25 cellular contexts compared by ENCODE assay signal in the genomic region with DNA sequence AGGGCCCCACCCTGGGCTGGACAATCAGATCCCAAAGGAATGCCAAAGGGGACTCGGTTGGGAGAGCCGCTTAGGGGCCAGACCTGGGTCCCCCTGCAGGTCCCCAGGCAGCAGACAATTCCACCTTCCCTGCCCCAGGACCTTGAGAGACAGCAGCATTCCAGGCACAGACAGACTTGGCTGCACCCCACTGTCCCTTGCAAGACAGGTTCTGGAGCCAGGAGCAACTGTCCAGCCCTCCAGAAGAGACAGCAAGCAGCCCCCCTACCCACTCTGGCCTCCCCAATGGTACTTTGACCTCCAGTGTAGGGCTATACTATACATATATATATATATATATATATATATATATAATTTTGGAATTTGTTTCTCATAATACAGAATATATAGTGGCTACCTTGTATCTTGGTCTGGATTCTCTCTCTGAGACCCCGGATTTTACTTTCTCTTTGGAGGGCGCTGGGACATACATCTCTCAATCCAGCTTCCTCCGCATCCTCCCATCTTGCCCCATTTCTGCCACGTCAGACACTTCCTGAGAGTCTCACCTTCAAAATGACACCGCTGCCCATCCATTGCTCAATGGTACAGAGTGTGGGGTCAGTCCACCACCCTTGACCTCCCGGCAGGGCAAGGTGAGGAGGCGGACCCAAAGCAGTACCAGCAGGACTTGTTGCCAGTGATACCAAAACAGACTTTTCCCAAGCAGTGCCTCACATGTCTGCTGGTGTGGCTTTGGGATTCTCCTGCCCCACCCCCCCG. TPM values are rescaled to one million over a fixed set of nuclear protein-coding genes. Genes with fewer than 3 reads are reported as not detected.
"Had no signal": no experiment of that assay in that cellular context is flagged by ENCODE, and none has a peak within 500 bp of the region (broad histone marks: within the 10 kb centered on the region; RNA-seq: fewer than 3 reads in every experiment).

No MANE protein-coding gene starts in this region.

- H3K4me3 Mint-ChIP-seq: activated T-helper 1 cell treated with anti-CD3 and anti-CD28 coated beads, Interleukin-12 subunit alpha, Interleukin-12 subunit beta, Interleukin-2, Interleukin-4 antibody, amounts not matched to agents 30 ng/mL and 10 ng/mL and 1 ng/mL, durations not matched to agents 14 hours and 24 hours and 36 hours; natural killer cell; WTC11 had no signal

- ATAC-seq: natural killer cell, WTC11 had no signal

- DNase-seq: activated CD4-positive, alpha-beta T cell treated with anti-CD3 and anti-CD28 coated beads for 48 hours; activated CD8-positive, alpha-beta memory T cell treated with anti-CD3 and anti-CD28 coated beads for 24 hours; dermis blood vessel endothelial cell; erythroblast; kidney; left ventricle myocardium superior; mesenchymal stem cell; natural killer cell; retina; stimulated activated CD4-positive, alpha-beta T cell treated with anti-CD3 and anti-CD28 coated beads, Interleukin-15, amount 100 ng/mL, for 24 hours; stimulated activated CD4-positive, alpha-beta T cell treated with anti-CD3 and anti-CD28 coated beads, Interleukin-4, amount 100 ng/mL, for 4 hours; stimulated activated CD8-positive, alpha-beta memory T cell treated with anti-CD3 and anti-CD28 coated beads, Interleukin-4, amount 100 ng/mL, for 48 hours; stimulated activated naive CD4-positive, alpha-beta T cell treated with Interleukin-2 at 50 U/mL for 16 hours; T-helper 2 cell; testis had no signal

- FAIRE-seq: astrocyte, bronchial epithelial cell, kidney, TTC549 had no signal

- H3K4me1 Mint-ChIP-seq: natural killer cell had no signal

- H3K9me3 Mint-ChIP-seq: activated T-helper 1 cell treated with anti-CD3 and anti-CD28 coated beads, Interleukin-12 subunit alpha, Interleukin-12 subunit beta, Interleukin-2, Interleukin-4 antibody, amounts not matched to agents 30 ng/mL and 10 ng/mL and 1 ng/mL, durations not matched to agents 14 hours and 24 hours and 36 hours; natural killer cell had no signal

- H3K27me3 ChIP-seq: neutrophil, testis had no signal

- H3K4me3 ChIP-seq: skin epidermis, testis had no signal

- H3K36me3 Mint-ChIP-seq: natural killer cell had no signal

- H3K27ac ChIP-seq: neutrophil had no signal

- H3K27ac Mint-ChIP-seq: activated T-helper 1 cell treated with anti-CD3 and anti-CD28 coated beads, Interleukin-12 subunit alpha, Interleukin-12 subunit beta, Interleukin-2, Interleukin-4 antibody, amounts not matched to agents 30 ng/mL and 10 ng/mL and 1 ng/mL, durations not matched to agents 14 hours and 24 hours and 36 hours; natural killer cell; WTC11 had no signal

- H3K9me3 ChIP-seq: neutrophil, testis had no signal

RNA-seq across cellular contexts. Expression of a gene that starts 12.7 kb away (rescaled TPM):
- total RNA-seq: activated T-helper 1 cell treated with anti-CD3 and anti-CD28 coated beads, Interleukin-12 subunit alpha, Interleukin-12 subunit beta, Interleukin-2, Interleukin-4 antibody, amounts not matched to agents 30 ng/mL and 10 ng/mL and 1 ng/mL, durations not matched to agents 14 hours and 24 hours and 36 hours; astrocyte; bronchial epithelial cell; dermis blood vessel endothelial cell; glomerular endothelial cell; left ventricle myocardium superior; urinary bladder had no signal
- polyA plus RNA-seq: urinary bladder had no signal

RNA-seq across cellular contexts. Expression of a gene that starts 15.6 kb away (rescaled TPM):
- total RNA-seq: activated T-helper 1 cell treated with anti-CD3 and anti-CD28 coated beads, Interleukin-12 subunit alpha, Interleukin-12 subunit beta, Interleukin-2, Interleukin-4 antibody, amounts not matched to agents 30 ng/mL and 10 ng/mL and 1 ng/mL, durations not matched to agents 14 hours and 24 hours and 36 hours; astrocyte; bronchial epithelial cell; cerebellum; dermis blood vessel endothelial cell; glomerular endothelial cell; kidney; left ventricle myocardium superior; natural killer cell; testis; urinary bladder; WTC11 had no signal
- polyA plus RNA-seq: urinary bladder had no signal
